In the genomic region with DNA sequence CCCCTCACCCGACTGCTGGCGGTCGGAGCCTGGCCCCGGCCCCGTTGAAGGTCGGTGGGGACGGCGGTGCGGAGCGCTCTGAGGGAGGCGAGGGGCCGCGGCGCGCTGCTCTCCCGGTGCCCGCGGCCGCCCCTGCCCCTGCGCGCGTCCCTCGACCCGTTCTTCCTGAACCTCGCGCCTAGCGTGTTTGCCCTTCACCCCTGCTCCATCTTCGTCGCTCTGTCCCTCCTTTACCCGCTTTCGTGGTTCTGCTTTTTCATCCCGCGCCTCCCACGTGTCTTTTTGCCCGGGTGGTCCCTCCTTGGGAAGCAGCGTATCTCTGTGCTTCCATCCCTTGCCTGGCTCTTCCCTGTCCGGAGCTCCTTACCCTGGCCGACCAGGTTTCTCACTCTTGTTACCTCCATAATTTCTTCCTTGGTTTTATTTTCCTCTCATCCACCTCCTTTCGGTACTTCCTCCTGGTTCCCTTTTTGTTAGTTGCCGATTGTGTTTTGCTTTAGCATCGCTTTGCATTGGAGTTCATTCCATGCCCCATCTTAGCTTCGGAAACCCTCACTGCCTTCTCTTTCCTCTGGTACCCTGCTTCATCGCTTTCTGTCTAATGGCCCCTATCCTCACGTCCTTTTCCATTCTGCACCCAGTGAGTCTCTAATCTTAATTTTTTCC, we compare ENCODE assay signal across 8 cellular contexts. TPM values are rescaled to one million over a fixed set of nuclear protein-coding genes. Genes with fewer than 3 reads are reported as not detected.
A peak's percentile ranks its signal among the peaks of the same experiment; 100 is the strongest.
DNase-seq lines count a peak whose midpoint lies in the region; ATAC-seq and TF ChIP-seq lines count a peak whose summit lies in the region.

No MANE protein-coding gene starts in this region.

- ATAC-seq in GM19351 (IDR thresholded peaks at IDR 0.05; ENCODE audit: unreplicated experiment) (peak; percentile 20), HG03442 (IDR thresholded peaks at IDR 0.05; ENCODE audit: unreplicated experiment) (peak; percentile 22), lower lobe of right lung (peak; percentile 66 to 73)

- DNase-seq in SK-N-DZ (ENCODE audit: low spot score) (peak; percentile 57), dermis blood vessel endothelial cell (peak; percentile 26), lower lobe of right lung (peak; percentile 49), NCI-H226 (no peak)

- peaks cover 52% of the 10 kb centered on the region for H3K79me2 ChIP-seq in DOHH2 (ENCODE audit: control insufficient read depth, low read length)

- TF ChIP-seq CTCF in DOHH2 (IDR thresholded peaks at IDR 0.05; ENCODE audit: low read depth, low read length, poor library complexity, severe bottlenecking) (no peak), lower lobe of right lung (IDR thresholded peaks at IDR 0.05) (no peak)

- intact Hi-C loops in lower lobe of right lung (cut with DNase I): no loop called here

- H3K9me3 ChIP-seq in DOHH2 (ENCODE audit: control insufficient read depth, insufficient read depth, low read length) (no peaks in the 10 kb centered on the region), lower lobe of right lung (no peaks in the 10 kb centered on the region), thymus (ENCODE audit: control insufficient read depth) (no peaks in the 10 kb centered on the region)

- peak overlapping the region; percentile 80 for H3K4me2 ChIP-seq in DOHH2 (ENCODE audit: low read length)

- H3K27ac ChIP-seq in DOHH2 (ENCODE audit: low read depth, low read length) (peak overlapping the region; percentile 24), lower lobe of right lung (peak overlapping the region; percentile 83), thymus (ENCODE audit: low read depth) (peak overlapping the region; percentile 53)

- H3F3A ChIP-seq in DOHH2 (ENCODE audit: control insufficient read depth, insufficient read depth): no peaks in the 10 kb centered on the region; the same call in 1 of the 2 replicates

- H3K9me2 ChIP-seq in DOHH2 (replicated peaks; ENCODE audit: control insufficient read depth, low read length): no peaks in the 10 kb centered on the region

- peaks cover 29% of the 10 kb centered on the region for H3K36me3 ChIP-seq in DOHH2 (ENCODE audit: control insufficient read depth, low read length)
- peaks cover 16% of the 10 kb centered on the region for H3K36me3 ChIP-seq in lower lobe of right lung
- no peaks in the 10 kb centered on the region for H3K36me3 ChIP-seq in thymus (ENCODE audit: control insufficient read depth, insufficient read depth)

- H3K27me3 ChIP-seq in DOHH2 (ENCODE audit: control insufficient read depth, low read length) (no peaks in the 10 kb centered on the region), lower lobe of right lung (ENCODE audit: low read depth) (no peaks in the 10 kb centered on the region), thymus (ENCODE audit: control insufficient read depth, insufficient read depth) (no peaks in the 10 kb centered on the region)

- peak overlapping the region; percentile 88 for H3K4me3 ChIP-seq in DOHH2 (ENCODE audit: low read length)
- H3K4me3 ChIP-seq in lower lobe of right lung: peak overlapping the region; percentile 95
- peak overlapping the region; percentile 66 for H3K4me3 ChIP-seq in thymus (ENCODE audit: low read length)

- H3K4me1 ChIP-seq in DOHH2 (ENCODE audit: control insufficient read depth, low read length): peaks cover 26% of the 10 kb centered on the region
- peaks cover 19% of the 10 kb centered on the region for H3K4me1 ChIP-seq in lower lobe of right lung
- no peaks in the 10 kb centered on the region for H3K4me1 ChIP-seq in thymus (ENCODE audit: control insufficient read depth, insufficient read depth, low read length)

- H4K20me1 ChIP-seq in DOHH2 (ENCODE audit: control insufficient read depth, insufficient read depth, low read depth, low read length): no peaks in the 10 kb centered on the region; the same call in 1 of the 2 replicates

- WGBS in thymus: 1% methylated on average over 44 of the region's 44 CpGs

RNA-seq across cellular contexts. Expression of a gene that starts 0.7 kb away (rescaled TPM):
- 20.7 and 35.4 TPM in 2 replicates for polyA plus RNA-seq in SK-N-DZ (2014; cell fraction: cytosol; rRNA removed)
- 30.0 and 30.5 TPM in 2 replicates for polyA plus RNA-seq in SK-N-DZ (2014; cell fraction: nucleus; rRNA removed)
- 15.7 and 22.5 TPM in 2 replicates for total RNA-seq in dermis blood vessel endothelial cell
- 20.3 TPM for total RNA-seq in lower lobe of right lung
- polyA plus RNA-seq in thymus: 16.0 TPM

Comparison
In these comparisons a context has a peak if more than half of its experiments do, and no peak if none do; other contexts are left out.
1. H3K27ac ChIP-seq: peak in every context shown above with its lines; median percentile 83 in lower lobe of right lung; 53 in thymus; 24 in DOHH2.